ENCODE assay signal across 1 cellular context in genomic region chr17:75447951-75448856, GRCh38.
TF ChIP-seq lines count a peak whose summit lies in the region.

No MANE protein-coding gene starts in this region.

TF ChIP-seq in K562, 482 proteins besides CTCF, POLR2A, EP300 and RAD21 (continues in another document):
- TF ChIP-seq TOE1 (IDR thresholded peaks at IDR 0.05; ENCODE audit: borderline replicate concordance), result peak; percentile 27; the same call in 1 of the 2 replicates
- no peak for TF ChIP-seq TOE1 (CRISPR knock-in tag; IDR thresholded peaks at IDR 0.05; ENCODE audit: borderline replicate concordance, low read depth)
- 0 out of 4 replicates have a peak, but pooled peaks of 1 of the 2 experiments have one; percentile 66 for TF ChIP-seq UBTF (IDR thresholded peaks at IDR 0.05; ENCODE audit: borderline replicate concordance in 1 of 2, low read depth in 2 of 2, low read length in 2 of 2)
- peak; percentile 98 for TF ChIP-seq KDM1A (IDR thresholded peaks at IDR 0.05)
- 0 out of 2 replicates have a peak, but pooled peaks have one; percentile 7 for TF ChIP-seq ELF4 (CRISPR knock-in tag; IDR thresholded peaks at IDR 0.05)
- TF ChIP-seq PYGO2 (tag; IDR thresholded peaks at IDR 0.05), result peak; percentile 21; the same call in 1 of the 2 replicates
- no peak for TF ChIP-seq DLX4 (CRISPR knock-in tag; IDR thresholded peaks at IDR 0.05)
- TF ChIP-seq BRD9 (IDR thresholded peaks at IDR 0.05; ENCODE audit: low read depth, partially characterized antibody), result peak; percentile 52
- TF ChIP-seq HLTF (IDR thresholded peaks at IDR 0.05), result no peak; the same call in 1 of the 2 replicates
- TF ChIP-seq TCF15 (CRISPR knock-in tag; IDR thresholded peaks at IDR 0.05), result no peak
- TF ChIP-seq TCF7 (IDR thresholded peaks at IDR 0.05; ENCODE audit: borderline replicate concordance), result no peak
- TF ChIP-seq STAG1 (CRISPR knock-in tag; IDR thresholded peaks at IDR 0.05; ENCODE audit: borderline replicate concordance), result no peak
- TF ChIP-seq BRF1 (IDR thresholded peaks at IDR 0.05; ENCODE audit: borderline replicate concordance, extremely low read depth, insufficient read length), result no peak
- TF ChIP-seq HDAC3 (IDR thresholded peaks at IDR 0.05; ENCODE audit: borderline replicate concordance, partially characterized antibody), result peak; percentile 90
- no peak for TF ChIP-seq BRD4 (IDR thresholded peaks at IDR 0.05)
- peak; percentile 69; the same call in 1 of the 2 replicates for TF ChIP-seq NFRKB (IDR thresholded peaks at IDR 0.05; ENCODE audit: low read depth)
- TF ChIP-seq ZFP1 (CRISPR knock-in tag; IDR thresholded peaks at IDR 0.05), result no peak
- peak; percentile 46 for TF ChIP-seq TAF1 (IDR thresholded peaks at IDR 0.05; ENCODE audit: control insufficient read depth, extremely low read depth, insufficient read depth, low read length, severe bottlenecking)
- no peak for TF ChIP-seq MCM2 (IDR thresholded peaks at IDR 0.05; ENCODE audit: low read depth)
- TF ChIP-seq MTA2 (IDR thresholded peaks at IDR 0.05; ENCODE audit: low read depth), result peak; percentile 88
- peak; percentile 42 for TF ChIP-seq E2F8 (IDR thresholded peaks at IDR 0.05; ENCODE audit: low read depth, partially characterized antibody)
- peak; percentile 70; the same call in 1 of the 2 replicates for TF ChIP-seq BCOR (IDR thresholded peaks at IDR 0.05)
- no peak for TF ChIP-seq TARDBP (IDR thresholded peaks at IDR 0.05)
- TF ChIP-seq ZNF212 (CRISPR knock-in tag; IDR thresholded peaks at IDR 0.05), result no peak
- TF ChIP-seq TRIM28 (IDR thresholded peaks at IDR 0.05), result no peak
- TF ChIP-seq ZNF133 (CRISPR knock-in tag; IDR thresholded peaks at IDR 0.05), result no peak
- peak; percentile 81 for TF ChIP-seq ATF3 (IDR thresholded peaks at IDR 0.05)
- no peak for TF ChIP-seq ATF3 (CRISPR knock-in tag; conservative IDR thresholded peaks at IDR 0.05)
- TF ChIP-seq CTBP1 (IDR thresholded peaks at IDR 0.05; ENCODE audit: borderline replicate concordance), result peak; percentile 79
- TF ChIP-seq THRA (IDR thresholded peaks at IDR 0.05), result no peak
- no peak for TF ChIP-seq ZBTB5 (IDR thresholded peaks at IDR 0.05)
- TF ChIP-seq MEF2D (tag; conservative IDR thresholded peaks at IDR 0.05; ENCODE audit: low read depth), result peak; percentile 69
- TF ChIP-seq RNF2 (IDR thresholded peaks at IDR 0.05), result peak; percentile 63; the same call in 1 of the 2 replicates
- peak; percentile 47 for TF ChIP-seq CCNT2 (IDR thresholded peaks at IDR 0.05; ENCODE audit: borderline replicate concordance, extremely low read depth, insufficient read length, low read depth, low read length)
- TF ChIP-seq SMAD4 (CRISPR knock-in tag; conservative IDR thresholded peaks at IDR 0.05), result peak; percentile 75; the same call in 1 of the 2 replicates
- TF ChIP-seq KLF6 (CRISPR knock-in tag; IDR thresholded peaks at IDR 0.05; ENCODE audit: borderline replicate concordance), result no peak
- peak; percentile 90 for TF ChIP-seq PML (IDR thresholded peaks at IDR 0.05; ENCODE audit: low read length)
- peak in 1 of 2 experiments; percentile 80; a peak in 2 of 4 replicates for TF ChIP-seq ZNF639 (CRISPR knock-in tag; conservative IDR thresholded peaks at IDR 0.05 in 1 of 2, IDR thresholded peaks at IDR 0.05 in 1 of 2)
- TF ChIP-seq DACH1 (IDR thresholded peaks at IDR 0.05; ENCODE audit: partially characterized antibody), result peak; percentile 68
- TF ChIP-seq SMARCA4 (IDR thresholded peaks at IDR 0.05), result peak; percentile 99
- TF ChIP-seq FOSL1 (tag; conservative IDR thresholded peaks at IDR 0.05), result peak; percentile 94
- peak; percentile 92 for TF ChIP-seq GATA2 (CRISPR knock-in tag; IDR thresholded peaks at IDR 0.05)
- TF ChIP-seq ZNF507 (tag; conservative IDR thresholded peaks at IDR 0.05), result no peak
- TF ChIP-seq ELF1 (tag; IDR thresholded peaks at IDR 0.05), result 0 out of 2 replicates have a peak, but pooled peaks have one; percentile 33
- peak; percentile 86 for TF ChIP-seq FOXM1 (IDR thresholded peaks at IDR 0.05; ENCODE audit: low read depth)
- TF ChIP-seq FOXM1 (CRISPR knock-in tag; IDR thresholded peaks at IDR 0.05; ENCODE audit: low read depth), result no peak
- TF ChIP-seq NCOR1 (IDR thresholded peaks at IDR 0.05), result peak; percentile 97
- peak; percentile 57; the same call in 1 of the 2 replicates for TF ChIP-seq HDAC8 (tag; IDR thresholded peaks at IDR 0.05)
- TF ChIP-seq CBX3 (IDR thresholded peaks at IDR 0.05; ENCODE audit: borderline replicate concordance in 1 of 2, low read length in 2 of 2), result peak in 1 of 2 experiments; percentile 65; a peak in 2 of 3 replicates
- TF ChIP-seq MAZ (CRISPR knock-in tag; conservative IDR thresholded peaks at IDR 0.05 in 1 of 2, IDR thresholded peaks at IDR 0.05 in 1 of 2), result no peak
- TF ChIP-seq TAL1 (IDR thresholded peaks at IDR 0.05), result peak; percentile 95
- TF ChIP-seq LCOR (CRISPR knock-in tag; IDR thresholded peaks at IDR 0.05), result peak; percentile 77; the same call in 1 of the 2 replicates
- TF ChIP-seq NFE2 (IDR thresholded peaks at IDR 0.05; ENCODE audit: low read depth), result peak; percentile 42; the same call in 1 of the 2 replicates
- TF ChIP-seq TSC22D4 (tag; IDR thresholded peaks at IDR 0.05), result no peak
- TF ChIP-seq MTA3 (IDR thresholded peaks at IDR 0.05; ENCODE audit: borderline replicate concordance), result 0 out of 2 replicates have a peak, but pooled peaks have one; percentile 30
- 0 out of 2 replicates have a peak, but pooled peaks have one; percentile 55 for TF ChIP-seq MTA1 (IDR thresholded peaks at IDR 0.05; ENCODE audit: borderline replicate concordance)
- TF ChIP-seq FOXO4 (CRISPR knock-in tag; IDR thresholded peaks at IDR 0.05), result no peak
- peak; percentile 96 for TF ChIP-seq POLR2AphosphoS5 (IDR thresholded peaks at IDR 0.05; ENCODE audit: control insufficient read depth, insufficient read depth, low read depth, low read length)
- TF ChIP-seq ATF7 (IDR thresholded peaks at IDR 0.05), result peak; percentile 55; the same call in 1 of the 2 replicates
- TF ChIP-seq HDAC1 (IDR thresholded peaks at IDR 0.05), result peak; percentile 17 to 97; a peak in 2 of 4 replicates
- TF ChIP-seq NFIC (IDR thresholded peaks at IDR 0.05), result peak; percentile 94
